Comparison of ENCODE assay signal across 8 cellular contexts in genomic region chr1:27322569-27323116, GRCh38. TPM values are rescaled to one million over a fixed set of nuclear protein-coding genes. Genes with fewer than 3 reads are reported as not detected.
A peak's percentile ranks its signal among the peaks of the same experiment; 100 is the strongest.
DNase-seq lines count a peak whose midpoint lies in the region; ATAC-seq, FAIRE-seq and TF ChIP-seq lines count a peak whose summit lies in the region.

No MANE protein-coding gene starts in this region.

- WGBS in thymus: 3% methylated on average over 9 of the region's 9 CpGs

- H3K4me1 ChIP-seq in kidney (ENCODE audit: control insufficient read depth in 1 of 2, insufficient read depth in 1 of 2, low read depth in 1 of 2, low read length in 2 of 2) (peaks cover 4 to 18% of the 10 kb centered on the region in 2 donors), thymus (ENCODE audit: control insufficient read depth, insufficient read depth, low read length) (peaks cover 8% of the 10 kb centered on the region)

- peaks cover 3% of the 10 kb centered on the region for H3K27me3 ChIP-seq in thymus (ENCODE audit: control insufficient read depth, insufficient read depth)

- peaks cover 3% of the 10 kb centered on the region for H3K27me3 Mint-ChIP-seq in activated CD4-positive, alpha-beta T cell treated with anti-CD3 and anti-CD28 coated beads, Interleukin-2, amount 10 ng/mL, durations not matched to agents 7 days and 5 days

- H3K4me3 ChIP-seq in kidney (ENCODE audit: low read length in 2 of 2): peak overlapping the region; percentile 95 to 100
- peak overlapping the region; percentile 82 for H3K4me3 ChIP-seq in thymus (ENCODE audit: low read length)

- peaks cover 31% of the 10 kb centered on the region for H3K36me3 Mint-ChIP-seq in activated CD4-positive, alpha-beta T cell treated with anti-CD3 and anti-CD28 coated beads, Interleukin-2, amount 10 ng/mL, durations not matched to agents 7 days and 5 days (ENCODE audit: low read depth)
- H3K36me3 Mint-ChIP-seq in activated naive CD4-positive, alpha-beta T cell treated with anti-CD3 and anti-CD28 coated beads, Interleukin-2, amount 50 U/mL, for 72 hours: peaks cover 14 to 17% of the 10 kb centered on the region in 2 donors

- peaks cover 46% of the 10 kb centered on the region for H3K4me1 Mint-ChIP-seq in activated CD4-positive, alpha-beta T cell treated with anti-CD3 and anti-CD28 coated beads, Interleukin-2, amount 10 ng/mL, durations not matched to agents 7 days and 5 days

- H3K36me3 ChIP-seq in kidney (ENCODE audit: control insufficient read depth in 1 of 2, insufficient read depth in 2 of 2, low read length in 2 of 2) (peaks cover 11 to 12% of the 10 kb centered on the region in 2 donors), thymus (ENCODE audit: control insufficient read depth, insufficient read depth) (peaks cover 20% of the 10 kb centered on the region)

- intact Hi-C loops in kidney (cut with DNase I): no loop called here

- no peak for ATAC-seq in activated naive CD4-positive, alpha-beta T cell treated with anti-CD3 and anti-CD28 coated beads, Interleukin-2, amount 50 U/mL, for 72 hours
- no peak for ATAC-seq in HG03432 (IDR thresholded peaks at IDR 0.05; ENCODE audit: unreplicated experiment)

- peak overlapping the region; percentile 97 for H3K4me3 Mint-ChIP-seq in activated CD4-positive, alpha-beta T cell treated with anti-CD3 and anti-CD28 coated beads, Interleukin-2, amount 10 ng/mL, durations not matched to agents 7 days and 5 days

- POLR2A ChIA-PET in activated CD4-positive, alpha-beta T cell treated with anti-CD3 and anti-CD28 coated beads, Interleukin-2, amount 10 ng/mL, durations not matched to agents 7 days and 5 days (lab: Charles Lee): interaction anchor here (0.9 to 1.0 kb wide), 2 partner anchors 10 to 281 kb away, joined by 4 to 6 read pairs; partner anchors contain the start of gene AHDC1

- CTCF ChIA-PET in activated CD4-positive, alpha-beta T cell treated with anti-CD3 and anti-CD28 coated beads, Interleukin-2, amount 10 ng/mL, durations not matched to agents 7 days and 5 days (lab: Charles Lee): interaction anchor here (0.9 to 2.0 kb wide), 7 partner anchors 10 to 278 kb away, joined by 3 to 21 read pairs (median 5); partner anchors contain the start of gene SYTL1

- peak overlapping the region; percentile 81 to 93 for H3K27ac ChIP-seq in kidney (ENCODE audit: low read depth in 2 of 2, low read length in 2 of 2)
- H3K27ac ChIP-seq in thymus (ENCODE audit: low read depth): peak overlapping the region; percentile 77

- H3K9me3 ChIP-seq in kidney (ENCODE audit: control insufficient read depth in 1 of 2, low read length in 2 of 2) (no peaks in the 10 kb centered on the region), thymus (ENCODE audit: control insufficient read depth) (no peaks in the 10 kb centered on the region)

- peak overlapping the region; percentile 91 to 99 for H3K9ac ChIP-seq in kidney (ENCODE audit: low read length in 2 of 2)

- peak; percentile 18 for DNase-seq in activated CD4-positive, alpha-beta T cell treated with anti-CD3 and anti-CD28 coated beads, Interleukin-2, amount 10 ng/mL, durations not matched to agents 7 days and 5 days
- DNase-seq in activated CD4-positive, alpha-beta T cell treated with anti-CD3 and anti-CD28 coated beads, Interleukin-2, amount 50 U/mL, for 4 hours: no peak
- DNase-seq in activated naive CD4-positive, alpha-beta T cell treated with anti-CD3 and anti-CD28 coated beads, Interleukin-2, amount 50 U/mL, for 72 hours (ENCODE audit: low spot score in 2 of 2): no peak
- DNase-seq in kidney (no peak), epidermal melanocyte (ENCODE audit: insufficient read length, low spot score) (no peak), cortex of kidney (lab: John Stamatoyannopoulos, UW) (no peak)

- no peaks in the 10 kb centered on the region for H3K9me3 Mint-ChIP-seq in activated CD4-positive, alpha-beta T cell treated with anti-CD3 and anti-CD28 coated beads, Interleukin-2, amount 10 ng/mL, durations not matched to agents 7 days and 5 days
- no peaks in the 10 kb centered on the region for H3K9me3 Mint-ChIP-seq in activated naive CD4-positive, alpha-beta T cell treated with anti-CD3 and anti-CD28 coated beads, Interleukin-2, amount 50 U/mL, for 72 hours

- no peak for TF ChIP-seq CTCF in kidney (IDR thresholded peaks at IDR 0.05; ENCODE audit: borderline replicate concordance, extremely low read depth, insufficient read depth)

- FAIRE-seq in kidney (lab: Jason Lieb, UNC): no peak

- H3K27ac Mint-ChIP-seq in activated CD4-positive, alpha-beta T cell treated with anti-CD3 and anti-CD28 coated beads, Interleukin-2, amount 10 ng/mL, durations not matched to agents 7 days and 5 days: peak overlapping the region; percentile 92
- H3K27ac Mint-ChIP-seq in activated naive CD4-positive, alpha-beta T cell treated with anti-CD3 and anti-CD28 coated beads, Interleukin-2, amount 50 U/mL, for 72 hours: peak overlapping the region; percentile 96 to 98

RNA-seq across cellular contexts. Expression of gene TMEM222, which starts 0.7 kb away (rescaled TPM):
- total RNA-seq in activated CD4-positive, alpha-beta T cell treated with anti-CD3 and anti-CD28 coated beads, Interleukin-2, amount 10 ng/mL, durations not matched to agents 7 days and 5 days: 10 to 100 TPM; 38.4 to 40.2 TPM
- 10 to 100 TPM; 26.9 to 29.8 TPM for total RNA-seq in activated naive CD4-positive, alpha-beta T cell treated with anti-CD3 and anti-CD28 coated beads, Interleukin-2, amount 50 U/mL, for 72 hours
- 42.9 TPM for total RNA-seq in kidney
- polyA plus RNA-seq in kidney (ENCODE audit: insufficient read depth, low read depth, low replicate concordance) (58.2 TPM), thymus (35.5 TPM)

RNA-seq across cellular contexts. Expression of gene SYTL1, which starts 19.2 kb away (rescaled TPM):
- 100 to 1,000 TPM in 1 of 2 experiments, 10 to 100 TPM in 1; 83.5 to 106 TPM for total RNA-seq in activated CD4-positive, alpha-beta T cell treated with anti-CD3 and anti-CD28 coated beads, Interleukin-2, amount 10 ng/mL, durations not matched to agents 7 days and 5 days
- 10 to 100 TPM; 15.6 to 35.1 TPM for total RNA-seq in activated naive CD4-positive, alpha-beta T cell treated with anti-CD3 and anti-CD28 coated beads, Interleukin-2, amount 50 U/mL, for 72 hours
- 19.3 TPM for total RNA-seq in kidney
- polyA plus RNA-seq in kidney (ENCODE audit: insufficient read depth, low read depth, low replicate concordance) (5.9 TPM), thymus (167 TPM)

RNA-seq across cellular contexts. Expression of gene MAP3K6, which starts 44.1 kb away (rescaled TPM):
- total RNA-seq in activated CD4-positive, alpha-beta T cell treated with anti-CD3 and anti-CD28 coated beads, Interleukin-2, amount 10 ng/mL, durations not matched to agents 7 days and 5 days: 1 to 10 TPM; 6.4 to 7.6 TPM
- total RNA-seq in activated naive CD4-positive, alpha-beta T cell treated with anti-CD3 and anti-CD28 coated beads, Interleukin-2, amount 50 U/mL, for 72 hours: 10 to 100 TPM in 1 of 2 donors, 1 to 10 TPM in 1; 5.5 to 14.7 TPM
- total RNA-seq in kidney: 86.7 TPM
- polyA plus RNA-seq in kidney (ENCODE audit: insufficient read depth, low read depth, low replicate concordance) (59.7 TPM), thymus (45.0 TPM)

RNA-seq across cellular contexts. Expression of gene FCN3, which starts 52.0 kb away (rescaled TPM):
- not detected for total RNA-seq in activated CD4-positive, alpha-beta T cell treated with anti-CD3 and anti-CD28 coated beads, Interleukin-2, amount 10 ng/mL, durations not matched to agents 7 days and 5 days
- not detected for total RNA-seq in activated naive CD4-positive, alpha-beta T cell treated with anti-CD3 and anti-CD28 coated beads, Interleukin-2, amount 50 U/mL, for 72 hours
- total RNA-seq in kidney: 7.9 TPM
- polyA plus RNA-seq in kidney (ENCODE audit: insufficient read depth, low read depth, low replicate concordance): 240 TPM
- 10.7 TPM for polyA plus RNA-seq in thymus
